In genomic region chr3:186930639-186931486, GRCh38 we compare ENCODE assay signal across 8 cellular contexts. TPM values are rescaled to one million over a fixed set of nuclear protein-coding genes. Genes with fewer than 3 reads are reported as not detected.
DNase-seq lines count a peak whose midpoint lies in the region; ATAC-seq and TF ChIP-seq lines count a peak whose summit lies in the region.

No MANE protein-coding gene starts in this region.

- intact Hi-C loops in right cardiac atrium (cut with DNase I) = loop anchor here in 2 of 4 donors (5.0 to 10.0 kb wide), 5 partner anchors 46 to 174 kb away; no protein-coding TSS in a partner anchor

- H3K9me3 ChIP-seq in ES-I3 (ENCODE audit: control insufficient read depth, insufficient read depth, low read length) = no peaks in the 10 kb centered on the region; the same call in 1 of the 2 replicates
- no peaks in the 10 kb centered on the region for H3K9me3 ChIP-seq in right cardiac atrium (ENCODE audit: control insufficient read depth, low read length)

- H3K36me3 ChIP-seq in ES-I3 (ENCODE audit: insufficient read depth, low read length) = 0 out of 2 replicates have a peak, but pooled peaks cover 9% of the 10 kb centered on the region

- H3K4me1 ChIP-seq in ES-I3 (ENCODE audit: insufficient read depth, low read length) = peaks cover 16% of the 10 kb centered on the region
- H3K4me1 ChIP-seq in right cardiac atrium (ENCODE audit: control insufficient read depth, insufficient read depth, low read length) = peaks cover 12% of the 10 kb centered on the region

- peak overlapping the region; percentile 80 for H3K4me3 ChIP-seq in right cardiac atrium (ENCODE audit: low read length)
- H3K4me3 ChIP-seq in retinal pigment epithelial cell (ENCODE audit: low read length) = peak overlapping the region; percentile 86

- under 1% methylated on average over 73 of the region's 73 CpGs for WGBS in right cardiac atrium

- no peaks in the 10 kb centered on the region for H3K27me3 ChIP-seq in right cardiac atrium (ENCODE audit: control insufficient read depth, insufficient read depth)

- no peak for TF ChIP-seq CTCF in retinal pigment epithelial cell (conservative IDR thresholded peaks at IDR 0.05; ENCODE audit: low read depth, low read length)

- H3K9ac ChIP-seq in ES-I3 (ENCODE audit: low read depth, low read length) = peak overlapping the region; percentile 90

- H3K27ac ChIP-seq in right cardiac atrium (ENCODE audit: low read length) = peak overlapping the region; percentile 94

- DNase-seq in KG1 (lab: John Stamatoyannopoulos, UW) (peak; percentile 65), SKM-1 (lab: John Stamatoyannopoulos, UW; ENCODE audit: unreplicated experiment) (peak; percentile 49), right cardiac atrium (peak; percentile 77 to 87 (median 87)), retinal pigment epithelial cell (ENCODE audit: low read depth) (no peak), SHP77 (lab: John Stamatoyannopoulos, UW) (no peak)
- peak; percentile 20 for DNase-seq in activated naive CD8-positive, alpha-beta T cell treated with anti-CD3 and anti-CD28 coated beads, Interleukin-2, amount 50 U/mL, for 16 hours (ENCODE audit: low read depth, low spot score)

- ATAC-seq in GM21737 (IDR thresholded peaks at IDR 0.05; ENCODE audit: unreplicated experiment) (peak; percentile 67), right cardiac atrium (peak; percentile 77 to 83)

RNA-seq across cellular contexts. Expression of gene ST6GAL1, which starts 0.5 kb away (rescaled TPM):
- 10 to 100 TPM; 63.3 to 69.2 (median 65.7) TPM for total RNA-seq in right cardiac atrium
- polyA plus RNA-seq in right cardiac atrium = 25.2 TPM

Comparison
In these comparisons a context has a peak if more than half of its experiments do, and no peak if none do; other contexts are left out.
1. DNase-seq: peak in KG1 (single experiment), SKM-1 (single experiment), activated naive CD8-positive, alpha-beta T cell treated with anti-CD3 and anti-CD28 coated beads, Interleukin-2, amount 50 U/mL, for 16 hours (single experiment) and right cardiac atrium (3 of 3); none in retinal pigment epithelial cell (single experiment) and SHP77 (0 of 2).